Comparison of ENCODE assay signal across 18 cellular contexts in the genomic region with DNA sequence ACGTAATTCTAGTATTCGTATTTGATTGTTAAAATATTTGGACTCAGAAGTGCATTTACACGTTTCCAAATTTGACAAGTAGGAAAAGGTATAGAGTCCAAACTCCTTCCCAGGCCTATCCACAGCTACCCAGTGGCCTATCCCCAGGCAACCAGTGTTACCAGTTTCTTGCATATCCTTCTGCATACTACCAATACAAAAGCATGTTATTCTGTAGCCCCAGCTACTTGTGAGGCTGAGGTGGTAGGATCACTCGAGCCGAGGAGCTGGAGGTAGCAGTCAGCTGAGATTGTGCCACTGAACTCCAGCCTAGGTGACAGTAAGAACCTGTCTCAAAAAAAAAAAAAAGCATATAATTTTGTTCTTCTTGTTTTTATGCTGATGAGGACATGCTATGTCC.
DNase-seq lines count a peak whose midpoint lies in the region; ATAC-seq lines count a peak whose summit lies in the region.
"Had no signal": no experiment of that assay in that cellular context is flagged by ENCODE, and none has a peak within 500 bp of the region (broad histone marks: within the 10 kb centered on the region; RNA-seq: fewer than 3 reads in every experiment).

No MANE protein-coding gene starts in this region.

- intact Hi-C loops in posterior vena cava (cut with DNase I) = no loop called here

- no peaks in the 10 kb centered on the region for H3K9me3 ChIP-seq in stomach smooth muscle (ENCODE audit: control insufficient read depth in 2 of 2, low read length in 2 of 2)
- H3K9me3 ChIP-seq: MG63, Peyer's patch, SK-N-SH had no signal

- ATAC-seq in HG03139 (IDR thresholded peaks at IDR 0.05; ENCODE audit: unreplicated experiment) (peak; percentile 2), HG02884 (IDR thresholded peaks at IDR 0.05; ENCODE audit: unreplicated experiment) (no peak)

- H3K4me1 ChIP-seq in stomach smooth muscle (ENCODE audit: control insufficient read depth, insufficient read depth, low read length) = peaks cover 49% of the 10 kb centered on the region

- no peaks in the 10 kb centered on the region for H3K27me3 ChIP-seq in stomach smooth muscle (ENCODE audit: control insufficient read depth in 1 of 2, insufficient read depth in 2 of 2, low read length in 2 of 2)
- H3K27me3 ChIP-seq: MG63, Peyer's patch had no signal

- H3K36me3 ChIP-seq in stomach smooth muscle (ENCODE audit: control insufficient read depth in 2 of 2, insufficient read depth in 2 of 2, low read length in 2 of 2) = no peaks in the 10 kb centered on the region
- H3K36me3 ChIP-seq: MG63, Peyer's patch had no signal

- peak overlapping the region; percentile 56 for H3K27ac ChIP-seq in stomach smooth muscle (ENCODE audit: low read length)
- H3K27ac ChIP-seq: 22Rv1, C4-2B, Peyer's patch had no signal

- peak; percentile 54 for DNase-seq in NCI-H82 (lab: John Stamatoyannopoulos, UW)
- no peak for DNase-seq in NCI-H82 treated with DMSO at 0.1 percent for 48 hours (lab: John Stamatoyannopoulos, UW; ENCODE audit: unreplicated experiment)
- peak; percentile 50 for DNase-seq in islet precursor cell
- DNase-seq in posterior vena cava (ENCODE audit: low spot score) = no peak
- DNase-seq in RPMI8226 = no peak
- DNase-seq: GOT3, MG63, NCI-H1092 treated with DMSO at 0.1 percent for 48 hours, NCI-H1694, NCI-H510A treated with DMSO at 0.1 percent for 48 hours, Peyer's patch, SHP77, SK-N-SH had no signal

- no peak overlapping the region for H3K9ac ChIP-seq in stomach smooth muscle (ENCODE audit: low read length in 2 of 2)
- H3K9ac ChIP-seq: SK-N-SH had no signal

- no peak overlapping the region for H3K4me3 ChIP-seq in stomach smooth muscle (ENCODE audit: low read length in 2 of 2)
- H3K4me3 ChIP-seq: MG63, Peyer's patch had no signal

Comparison
In these comparisons a context has a peak if more than half of its experiments do, and no peak if none do; other contexts are left out.
1. DNase-seq: peak in NCI-H82 (single experiment) and islet precursor cell (single experiment); none in NCI-H82 treated with DMSO at 0.1 percent for 48 hours (single experiment), posterior vena cava (single experiment) and RPMI8226 (single experiment).